Comparison of ENCODE assay signal across 1 cellular context in genomic region chr1:180580237-180580636, GRCh38.
TF ChIP-seq lines count a peak whose summit lies in the region.

No MANE protein-coding gene starts in this region.

TF ChIP-seq in HepG2, 621 proteins besides CTCF, POLR2A, EP300 and RAD21:
- TF ChIP-seq HOMEZ (CRISPR knock-in tag; IDR thresholded peaks at IDR 0.05; ENCODE audit: low read depth) (no peak), RFX3 (CRISPR knock-in tag; IDR thresholded peaks at IDR 0.05) (peak; percentile 44; the same call in 1 of the 2 replicates)
